Comparison of ENCODE assay signal across 12 cellular contexts in the genomic region with DNA sequence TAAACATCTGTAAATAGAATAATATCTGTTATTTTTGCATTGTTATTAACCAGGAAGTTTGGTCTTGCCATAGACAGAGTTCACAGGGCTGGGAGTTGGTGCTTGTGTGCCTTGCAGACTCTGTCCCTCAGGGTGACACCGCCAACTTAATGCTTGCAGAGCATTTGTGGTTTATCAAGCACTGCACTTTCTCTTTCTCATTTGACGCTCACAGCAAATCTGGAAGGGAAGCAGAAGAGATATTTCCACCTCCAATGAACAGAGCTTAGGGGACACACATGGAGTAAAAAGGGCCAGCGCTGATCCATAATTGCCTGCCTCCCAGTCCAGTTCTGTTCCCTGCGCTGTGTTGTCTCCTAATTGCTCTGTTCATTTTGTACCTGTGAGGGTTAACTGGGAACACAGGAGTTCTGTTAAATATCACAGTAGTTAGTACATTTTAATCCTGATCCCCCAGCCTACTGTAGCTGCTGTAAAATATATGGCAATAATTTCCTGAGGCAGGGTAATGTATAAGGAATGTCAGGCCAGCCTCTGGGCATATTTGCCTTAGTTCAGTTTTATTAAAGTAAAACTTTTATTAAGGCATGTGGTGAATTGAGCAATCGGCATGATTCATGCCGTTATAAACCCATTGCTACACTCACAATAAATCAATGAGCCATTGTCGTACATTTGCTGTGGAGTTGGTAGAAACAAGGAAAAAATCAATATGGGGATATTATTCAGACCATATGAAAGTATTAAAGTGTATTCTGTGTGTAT.
DNase-seq lines count a peak whose midpoint lies in the region; ATAC-seq, FAIRE-seq and TF ChIP-seq lines count a peak whose summit lies in the region.
"Had no signal": no experiment of that assay in that cellular context is flagged by ENCODE, and none has a peak within 500 bp of the region (broad histone marks: within the 10 kb centered on the region; RNA-seq: fewer than 3 reads in every experiment).

No MANE protein-coding gene starts in this region.

- H3K36me3 ChIP-seq in PC-9 (ENCODE audit: low read depth) (0 out of 2 replicates have a peak, but pooled peaks cover 9% of the 10 kb centered on the region), prostate gland (no peaks in the 10 kb centered on the region)

- WGBS in prostate gland: 64% methylated on average over 7 of the region's 7 CpGs

- no peaks in the 10 kb centered on the region for H3K27me3 Mint-ChIP-seq in stimulated activated naive CD8-positive, alpha-beta T cell treated with anti-CD3 and anti-CD28 coated beads, Interleukin-15, amount 100 ng/mL, for 72 hours

- H3K27ac Mint-ChIP-seq in stimulated activated naive CD8-positive, alpha-beta T cell treated with anti-CD3 and anti-CD28 coated beads, Interleukin-15, amount 100 ng/mL, for 72 hours: no peak overlapping the region

- H3K27me3 ChIP-seq in PC-9 (ENCODE audit: insufficient read depth, low read depth) (no peaks in the 10 kb centered on the region), prostate gland (replicated peaks; ENCODE audit: insufficient read depth) (no peaks in the 10 kb centered on the region)

- no peaks in the 10 kb centered on the region; the same call in 1 of the 2 replicates for H3K9me3 ChIP-seq in PC-9 (ENCODE audit: insufficient read depth, low read depth)
- no peaks in the 10 kb centered on the region for H3K9me3 ChIP-seq in prostate gland

- H3K4me1 ChIP-seq in PC-9 (replicated peaks; ENCODE audit: insufficient read depth) (peaks cover 72% of the 10 kb centered on the region), prostate gland (replicated peaks) (no peaks in the 10 kb centered on the region)

- H3K27ac ChIP-seq in PC-9 (peak overlapping the region; percentile 97), prostate gland (no peak overlapping the region)

- TF ChIP-seq CTCF in PC-9 (conservative IDR thresholded peaks at IDR 0.05): no peak
- TF ChIP-seq CTCF in prostate gland (IDR thresholded peaks at IDR 0.05): no peak

- no peaks in the 10 kb centered on the region for H3K4me1 Mint-ChIP-seq in stimulated activated naive CD8-positive, alpha-beta T cell treated with anti-CD3 and anti-CD28 coated beads, Interleukin-15, amount 100 ng/mL, for 72 hours

- H3K79me2 ChIP-seq in PC-9 (ENCODE audit: low read depth): peaks cover 8% of the 10 kb centered on the region; the same call in 1 of the 2 replicates

- no peak overlapping the region for H2AFZ ChIP-seq in PC-9

- CTCF ChIA-PET in PC-9 (lab: Charles Lee): no interaction called here

- no peak for TF ChIP-seq POLR2A in prostate gland (IDR thresholded peaks at IDR 0.05)

- POLR2A ChIA-PET in PC-9 (lab: Charles Lee; ENCODE audit: unreplicated experiment): no interaction called here

- peaks cover 42% of the 10 kb centered on the region for H3F3A ChIP-seq in PC-9 (ENCODE audit: insufficient read depth, low read depth)

- DNase-seq in ELR (ENCODE audit: low read depth): peak; percentile 96
- peak; percentile 22 to 95 for DNase-seq in PC-9
- DNase-seq in prostate gland (ENCODE audit: low spot score): peak; percentile 27
- DNase-seq in stimulated activated naive CD8-positive, alpha-beta T cell treated with anti-CD3 and anti-CD28 coated beads, Interleukin-15, amount 100 ng/mL, for 72 hours: no peak
- no peak for DNase-seq in frontal cortex (ENCODE audit: low spot score in 2 of 2)
- no peak for DNase-seq in Kasumi-1 (lab: John Stamatoyannopoulos, UW)
- no peak for DNase-seq in iPS-NIHi11 (ENCODE audit: low spot score)
- DNase-seq: activated CD4-positive, CD25-positive, alpha-beta regulatory T cell treated with anti-CD3 and anti-CD28 coated beads, Interleukin-2, amount 50 U/mL, for 72 hours; activated naive CD4-positive, alpha-beta T cell treated with anti-CD3 and anti-CD28 coated beads, Interleukin-2, amount 50 U/mL, for 16 hours; stimulated activated CD4-positive, alpha-beta T cell treated with anti-CD3 and anti-CD28 coated beads, Interleukin-4, amount 100 ng/mL, for 4 hours had no signal

- no peaks in the 10 kb centered on the region for H4K20me1 ChIP-seq in PC-9 (ENCODE audit: insufficient read depth)

- H3K9me3 Mint-ChIP-seq in stimulated activated naive CD8-positive, alpha-beta T cell treated with anti-CD3 and anti-CD28 coated beads, Interleukin-15, amount 100 ng/mL, for 72 hours: peaks cover 0 to 7% of the 10 kb centered on the region in 2 donors

- BruUV-seq in PC-9 (replicated peaks; lab: Mats Ljungman, UMichigan): no TSS peak

- no peak for FAIRE-seq in frontal cortex (lab: Jason Lieb, UNC)
- FAIRE-seq: endothelial cell of umbilical vein had no signal

- no peaks in the 10 kb centered on the region for H3K9me2 ChIP-seq in PC-9 (ENCODE audit: insufficient read depth)

- H3K4me3 ChIP-seq in PC-9 (peak overlapping the region; percentile 12; the same call in 1 of the 2 replicates), prostate gland (no peak overlapping the region)

- peak; percentile 46 for ATAC-seq in esophagus mucosa
- ATAC-seq in stimulated activated naive CD8-positive, alpha-beta T cell treated with anti-CD3 and anti-CD28 coated beads, Interleukin-15, amount 100 ng/mL, for 72 hours: no peak

- H3K4me2 ChIP-seq in PC-9: peak overlapping the region; percentile 80

- intact Hi-C loops in PC-9 (cut with micrococcal nuclease; ENCODE audit: unreplicated experiment): loop anchor here (1.0 kb wide), 2 partner anchors 76 to 126 kb away; no protein-coding TSS in a partner anchor
- intact Hi-C loops in prostate gland (cut with DNase I): no loop called here

- no peak overlapping the region for H3K4me3 Mint-ChIP-seq in stimulated activated naive CD8-positive, alpha-beta T cell treated with anti-CD3 and anti-CD28 coated beads, Interleukin-15, amount 100 ng/mL, for 72 hours

Comparison
In these comparisons a context has a peak if more than half of its experiments do, and no peak if none do; other contexts are left out.
1. DNase-seq: peak in ELR (single experiment), PC-9 (2 of 2) and prostate gland (single experiment); none in stimulated activated naive CD8-positive, alpha-beta T cell treated with anti-CD3 and anti-CD28 coated beads, Interleukin-15, amount 100 ng/mL, for 72 hours (0 of 2), frontal cortex (0 of 2), Kasumi-1 (0 of 2) and iPS-NIHi11 (single experiment).